In genomic region chr17:49917771-49918170, GRCh38 we compare ENCODE assay signal across 1 cellular context.
TF ChIP-seq lines count a peak whose summit lies in the region.

No MANE protein-coding gene starts in this region.

TF ChIP-seq in H1, 55 proteins besides CTCF, POLR2A, EP300 and RAD21:
- TF ChIP-seq RXRA (IDR thresholded peaks at IDR 0.05; ENCODE audit: insufficient read depth, low read depth, low read length) = no peak
- TF ChIP-seq SRF (IDR thresholded peaks at IDR 0.05; ENCODE audit: low read depth, low read length) = no peak
- no peak for TF ChIP-seq CBX5 (IDR thresholded peaks at IDR 0.05; ENCODE audit: low read depth, low read length)
- no peak for TF ChIP-seq RNF2 (IDR thresholded peaks at IDR 0.05; ENCODE audit: borderline replicate concordance, low read depth, low read length, missing control alignments, poor library complexity, severe bottlenecking)
- TF ChIP-seq CHD7 (IDR thresholded peaks at IDR 0.05; ENCODE audit: insufficient replicate concordance, low read length) = no peak
- TF ChIP-seq JUND (IDR thresholded peaks at IDR 0.05; ENCODE audit: low read length) = no peak
- no peak for TF ChIP-seq SIN3A (conservative IDR thresholded peaks at IDR 0.05 in 1 of 2, IDR thresholded peaks at IDR 0.05 in 1 of 2; ENCODE audit: low read depth in 1 of 2, low read length in 2 of 2)
- TF ChIP-seq BCL11A (IDR thresholded peaks at IDR 0.05; ENCODE audit: low read depth in 2 of 2, low read length in 2 of 2) = no peak
- TF ChIP-seq SIRT6 (IDR thresholded peaks at IDR 0.05; ENCODE audit: low read length) = no peak
- no peak for TF ChIP-seq SP1 (IDR thresholded peaks at IDR 0.05; ENCODE audit: low read depth, low read length)
- no peak for TF ChIP-seq ZNF274 (IDR thresholded peaks at IDR 0.05; ENCODE audit: borderline replicate concordance, extremely low read depth, low read length)
- TF ChIP-seq KDM1A (IDR thresholded peaks at IDR 0.05; ENCODE audit: borderline replicate concordance, low read length) = no peak
- TF ChIP-seq HDAC2 (IDR thresholded peaks at IDR 0.05; ENCODE audit: borderline replicate concordance in 1 of 2, low read depth in 2 of 2, low read length in 2 of 2) = no peak
- TF ChIP-seq MAX (IDR thresholded peaks at IDR 0.05) = no peak
- TF ChIP-seq NRF1 (IDR thresholded peaks at IDR 0.05; ENCODE audit: low read depth, low read length) = no peak
- TF ChIP-seq RBBP5 (IDR thresholded peaks at IDR 0.05; ENCODE audit: borderline replicate concordance, low read depth, low read length) = no peak
- no peak for TF ChIP-seq JUN (IDR thresholded peaks at IDR 0.05; ENCODE audit: low read depth, low read length)
- no peak for TF ChIP-seq KDM5A (IDR thresholded peaks at IDR 0.05; ENCODE audit: low read length)
- TF ChIP-seq KDM4A (IDR thresholded peaks at IDR 0.05; ENCODE audit: low read depth, low read length, severe bottlenecking) = no peak
